ENCODE assay signal across 8 cellular contexts in the genomic region with DNA sequence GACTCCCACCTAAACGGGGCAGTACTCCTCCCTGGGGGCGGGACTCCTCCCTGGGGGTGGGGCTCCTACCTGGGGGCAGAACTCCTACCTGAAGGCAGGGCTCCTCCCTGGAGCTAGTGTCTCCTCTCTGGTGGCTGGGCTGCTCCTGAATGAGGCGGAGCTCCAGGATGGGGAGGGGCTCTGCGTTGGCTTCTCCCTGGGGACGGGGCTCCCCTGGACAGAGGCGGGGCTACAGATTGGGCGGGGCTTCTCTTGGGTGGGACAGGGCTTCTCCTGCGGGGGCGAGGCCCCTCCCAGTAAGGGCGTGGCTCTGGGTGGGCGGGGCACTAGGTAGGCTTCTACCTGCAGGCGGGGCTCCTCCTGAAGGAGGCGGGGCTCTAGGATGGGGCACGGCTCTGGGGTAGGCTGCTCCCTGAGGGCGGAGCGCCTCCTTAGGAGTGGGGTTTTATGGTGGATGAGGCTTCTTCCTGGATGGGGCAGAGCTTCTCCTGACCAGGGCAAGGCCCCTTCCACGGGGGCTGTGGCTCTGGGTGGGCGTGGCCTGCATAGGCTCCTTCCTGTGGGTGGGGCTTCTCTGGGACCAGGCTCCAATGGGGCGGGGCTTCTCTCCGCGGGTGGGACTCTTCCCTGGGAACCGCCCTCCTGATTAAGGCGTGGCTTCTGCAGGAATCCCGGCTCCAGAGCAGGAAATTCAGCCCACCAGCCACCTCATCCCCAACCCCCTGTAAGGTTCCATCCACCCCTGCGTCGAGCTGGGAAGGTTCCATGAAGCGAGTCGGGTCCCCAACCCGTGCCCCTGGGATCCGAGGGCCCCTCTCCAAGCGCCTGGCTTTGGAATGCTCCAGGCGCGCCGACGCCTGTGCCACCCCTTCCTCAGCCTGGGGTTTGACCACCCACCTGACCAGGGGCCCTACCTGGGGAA. TPM values are rescaled to one million over a fixed set of nuclear protein-coding genes. Genes with fewer than 3 reads are reported as not detected.
A peak's percentile ranks its signal among the peaks of the same experiment; 100 is the strongest.
DNase-seq lines count a peak whose midpoint lies in the region; ATAC-seq, FAIRE-seq and TF ChIP-seq lines count a peak whose summit lies in the region.

No MANE protein-coding gene starts in this region.

- FAIRE-seq in GM19239 (lab: Jason Lieb, UNC) (no peak), small intestine (lab: Jason Lieb, UNC) (no peak)

- H3K4me1 ChIP-seq in left ventricle myocardium inferior: peaks cover 21% of the 10 kb centered on the region
- H3K4me1 ChIP-seq in small intestine (ENCODE audit: control insufficient read depth in 2 of 2, insufficient read depth in 1 of 2, low read depth in 1 of 2, low read length in 1 of 2): no peaks in the 10 kb centered on the region

- in situ Hi-C loops in brain microvascular endothelial cell (cut with HindIII; ENCODE audit: low pct_ligation_motif_present, low sequenced_read_pairs): no loop called here

- H3K36me3 ChIP-seq in left ventricle myocardium inferior (no peaks in the 10 kb centered on the region), small intestine (ENCODE audit: control insufficient read depth in 2 of 2, insufficient read depth in 2 of 2, low read length in 2 of 2) (no peaks in the 10 kb centered on the region), brain microvascular endothelial cell (replicated peaks) (no peaks in the 10 kb centered on the region)

- DNase-seq in GM19239 (ENCODE audit: insufficient read length, low spot score): peak; percentile 48
- DNase-seq in NCI-H774 (lab: John Stamatoyannopoulos, UW): peak; percentile 82
- peak; percentile 58 for DNase-seq in activated T-helper 1 cell treated with anti-CD3 and anti-CD28 coated beads, Interleukin-12 subunit alpha, Interleukin-12 subunit beta, Interleukin-2, Interleukin-4 antibody, amounts not matched to agents 30 ng/mL and 10 ng/mL and 1 ng/mL, durations not matched to agents 14 hours and 24 hours and 36 hours (ENCODE audit: low spot score)
- no peak for DNase-seq in left ventricle myocardium inferior
- DNase-seq in small intestine: peak; percentile 97
- DNase-seq in brain microvascular endothelial cell: no peak
- no peak for DNase-seq in hippocampal formation (lab: John Stamatoyannopoulos, UW)

- intact Hi-C loops in activated T-helper 1 cell treated with anti-CD3 and anti-CD28 coated beads, Interleukin-12 subunit alpha, Interleukin-12 subunit beta, Interleukin-2, Interleukin-4 antibody, amounts not matched to agents 30 ng/mL and 10 ng/mL and 1 ng/mL, durations not matched to agents 14 hours and 24 hours and 36 hours (cut with micrococcal nuclease): loop anchor here (1.0 to 2.0 kb wide), 3 partner anchors 23 to 81 kb away; partner anchors contain the start of genes ARF1, GUK1 and MRPL55
- intact Hi-C loops in left ventricle myocardium inferior (cut with micrococcal nuclease): no loop called here

- H3K27ac Mint-ChIP-seq in activated T-helper 1 cell treated with anti-CD3 and anti-CD28 coated beads, Interleukin-12 subunit alpha, Interleukin-12 subunit beta, Interleukin-2, Interleukin-4 antibody, amounts not matched to agents 30 ng/mL and 10 ng/mL and 1 ng/mL, durations not matched to agents 14 hours and 24 hours and 36 hours: no peak overlapping the region

- H3K27me3 ChIP-seq in left ventricle myocardium inferior (ENCODE audit: low read depth): peaks cover 96% of the 10 kb centered on the region
- H3K27me3 ChIP-seq in small intestine (ENCODE audit: control insufficient read depth in 2 of 2, insufficient read depth in 2 of 2, low read length in 2 of 2): peaks cover 0 to 17% of the 10 kb centered on the region in 2 donors
- H3K27me3 ChIP-seq in brain microvascular endothelial cell (replicated peaks): peaks cover 31% of the 10 kb centered on the region

- H3K4me3 ChIP-seq in left ventricle myocardium inferior: peak overlapping the region; percentile 35
- peak overlapping the region in 1 of 2 donors; percentile 17 for H3K4me3 ChIP-seq in small intestine (ENCODE audit: low read depth in 1 of 2, low read length in 2 of 2)
- H3K4me3 ChIP-seq in brain microvascular endothelial cell (ENCODE audit: low read depth, low read length): no peak overlapping the region

- TF ChIP-seq CTCF in left ventricle myocardium inferior (IDR thresholded peaks at IDR 0.05; ENCODE audit: borderline replicate concordance): no peak
- TF ChIP-seq CTCF in brain microvascular endothelial cell (IDR thresholded peaks at IDR 0.05; ENCODE audit: low read depth, low read length, missing control alignments): no peak

- H3K4me3 Mint-ChIP-seq in activated T-helper 1 cell treated with anti-CD3 and anti-CD28 coated beads, Interleukin-12 subunit alpha, Interleukin-12 subunit beta, Interleukin-2, Interleukin-4 antibody, amounts not matched to agents 30 ng/mL and 10 ng/mL and 1 ng/mL, durations not matched to agents 14 hours and 24 hours and 36 hours: peak overlapping the region; percentile 68

- ATAC-seq in GM19467 (IDR thresholded peaks at IDR 0.05; ENCODE audit: unreplicated experiment): no peak

- H3K27me3 Mint-ChIP-seq in activated T-helper 1 cell treated with anti-CD3 and anti-CD28 coated beads, Interleukin-12 subunit alpha, Interleukin-12 subunit beta, Interleukin-2, Interleukin-4 antibody, amounts not matched to agents 30 ng/mL and 10 ng/mL and 1 ng/mL, durations not matched to agents 14 hours and 24 hours and 36 hours (ENCODE audit: insufficient read depth): peaks cover 43% of the 10 kb centered on the region

- peaks cover under 1% of the 10 kb centered on the region for H3K9me3 ChIP-seq in left ventricle myocardium inferior (replicated peaks)
- no peaks in the 10 kb centered on the region for H3K9me3 ChIP-seq in small intestine (ENCODE audit: control insufficient read depth, low read depth)

- H3K36me3 Mint-ChIP-seq in activated T-helper 1 cell treated with anti-CD3 and anti-CD28 coated beads, Interleukin-12 subunit alpha, Interleukin-12 subunit beta, Interleukin-2, Interleukin-4 antibody, amounts not matched to agents 30 ng/mL and 10 ng/mL and 1 ng/mL, durations not matched to agents 14 hours and 24 hours and 36 hours (ENCODE audit: low read depth): no peaks in the 10 kb centered on the region

- H3K9me3 Mint-ChIP-seq in activated T-helper 1 cell treated with anti-CD3 and anti-CD28 coated beads, Interleukin-12 subunit alpha, Interleukin-12 subunit beta, Interleukin-2, Interleukin-4 antibody, amounts not matched to agents 30 ng/mL and 10 ng/mL and 1 ng/mL, durations not matched to agents 14 hours and 24 hours and 36 hours: no peaks in the 10 kb centered on the region

- 4 to 7% (median 5%) methylated on average over 26 to 35 of the region's 35 CpGs for WGBS in small intestine, 3 donors

- H3K27ac ChIP-seq in left ventricle myocardium inferior (replicated peaks) (no peak overlapping the region), small intestine (ENCODE audit: low read depth in 1 of 2, low read length in 1 of 2) (no peak overlapping the region), brain microvascular endothelial cell (no peak overlapping the region)

- no peaks in the 10 kb centered on the region for H3K4me1 Mint-ChIP-seq in activated T-helper 1 cell treated with anti-CD3 and anti-CD28 coated beads, Interleukin-12 subunit alpha, Interleukin-12 subunit beta, Interleukin-2, Interleukin-4 antibody, amounts not matched to agents 30 ng/mL and 10 ng/mL and 1 ng/mL, durations not matched to agents 14 hours and 24 hours and 36 hours (ENCODE audit: low read depth)

RNA-seq across cellular contexts. Expression of gene ARF1, which starts 22.7 kb away (rescaled TPM):
- total RNA-seq in activated T-helper 1 cell treated with anti-CD3 and anti-CD28 coated beads, Interleukin-12 subunit alpha, Interleukin-12 subunit beta, Interleukin-2, Interleukin-4 antibody, amounts not matched to agents 30 ng/mL and 10 ng/mL and 1 ng/mL, durations not matched to agents 14 hours and 24 hours and 36 hours: 404 TPM in 2 replicates
- 294 TPM for total RNA-seq in left ventricle myocardium inferior
- 100 to 1,000 TPM; 375 to 490 (median 382) TPM for polyA plus RNA-seq in small intestine

RNA-seq across cellular contexts. Expression of gene C1orf35, which starts 43.3 kb away (rescaled TPM):
- total RNA-seq in activated T-helper 1 cell treated with anti-CD3 and anti-CD28 coated beads, Interleukin-12 subunit alpha, Interleukin-12 subunit beta, Interleukin-2, Interleukin-4 antibody, amounts not matched to agents 30 ng/mL and 10 ng/mL and 1 ng/mL, durations not matched to agents 14 hours and 24 hours and 36 hours: 27.7 and 30.7 TPM in 2 replicates
- 7.1 TPM for total RNA-seq in left ventricle myocardium inferior
- 10 to 100 TPM; 15.4 to 18.1 (median 16.0) TPM for polyA plus RNA-seq in small intestine

RNA-seq across cellular contexts. Expression of gene MRPL55, which starts 49.3 kb away (rescaled TPM):
- 53.3 and 61.7 TPM in 2 replicates for total RNA-seq in activated T-helper 1 cell treated with anti-CD3 and anti-CD28 coated beads, Interleukin-12 subunit alpha, Interleukin-12 subunit beta, Interleukin-2, Interleukin-4 antibody, amounts not matched to agents 30 ng/mL and 10 ng/mL and 1 ng/mL, durations not matched to agents 14 hours and 24 hours and 36 hours
- total RNA-seq in left ventricle myocardium inferior: 51.0 TPM
- polyA plus RNA-seq in small intestine: 100 to 1,000 TPM in 2 of 3 donors, 10 to 100 TPM in 1; 87.3 to 148 (median 106) TPM

RNA-seq across cellular contexts. Expression of gene WNT3A, which starts 53.0 kb away (rescaled TPM):
- total RNA-seq in activated T-helper 1 cell treated with anti-CD3 and anti-CD28 coated beads, Interleukin-12 subunit alpha, Interleukin-12 subunit beta, Interleukin-2, Interleukin-4 antibody, amounts not matched to agents 30 ng/mL and 10 ng/mL and 1 ng/mL, durations not matched to agents 14 hours and 24 hours and 36 hours: not detected in 2 replicates
- not detected for total RNA-seq in left ventricle myocardium inferior
- not detected for polyA plus RNA-seq in small intestine

Comparison
In these comparisons a context has a peak if more than half of its experiments do, and no peak if none do; other contexts are left out.
1. DNase-seq: peak in GM19239 (single experiment), NCI-H774 (single experiment), activated T-helper 1 cell treated with anti-CD3 and anti-CD28 coated beads, Interleukin-12 subunit alpha, Interleukin-12 subunit beta, Interleukin-2, Interleukin-4 antibody, amounts not matched to agents 30 ng/mL and 10 ng/mL and 1 ng/mL, durations not matched to agents 14 hours and 24 hours and 36 hours (single experiment) and small intestine (single experiment); none in left ventricle myocardium inferior (single experiment), brain microvascular endothelial cell (single experiment) and hippocampal formation (0 of 2).